14 cellular contexts compared by ENCODE assay signal in the genomic region with DNA sequence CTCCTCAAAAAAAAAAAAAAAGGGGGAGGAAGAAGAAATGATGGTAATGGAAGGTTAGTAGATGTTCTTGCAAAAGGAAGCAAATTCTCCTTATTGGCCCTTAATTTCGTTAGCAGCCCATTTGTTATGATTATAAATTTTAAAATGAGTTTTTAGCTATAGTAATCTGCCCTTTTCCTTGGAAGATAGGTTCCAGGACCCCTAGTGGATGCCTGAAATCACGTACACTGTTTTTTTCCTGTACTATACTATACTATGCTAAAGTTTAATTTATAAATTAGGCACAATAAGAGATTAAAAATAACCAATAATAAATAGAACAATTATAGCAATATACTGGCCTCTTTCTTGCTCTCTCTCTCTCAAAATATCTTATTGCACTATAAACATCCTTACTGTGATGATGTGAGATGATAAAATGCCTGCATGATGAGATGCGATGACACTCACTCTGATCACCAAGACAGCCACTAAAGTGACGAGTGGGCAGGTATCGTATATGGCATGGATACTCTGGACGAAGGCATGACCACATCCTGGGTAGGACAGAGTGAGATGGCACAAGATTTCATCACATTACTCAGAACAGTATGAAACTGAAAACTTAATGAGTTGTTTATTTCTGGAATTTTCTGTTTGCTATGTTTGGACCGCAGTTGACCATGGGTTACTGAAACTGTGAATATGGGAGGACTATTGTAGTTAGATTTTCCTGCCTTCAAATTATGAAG.
DNase-seq lines count a peak whose midpoint lies in the region; ATAC-seq and TF ChIP-seq lines count a peak whose summit lies in the region.
"Had no signal": no experiment of that assay in that cellular context is flagged by ENCODE, and none has a peak within 500 bp of the region (broad histone marks: within the 10 kb centered on the region; RNA-seq: fewer than 3 reads in every experiment).

No MANE protein-coding gene starts in this region.

- H3K27ac ChIP-seq in mammary epithelial cell (ENCODE audit: insufficient read depth, low read depth, low read length) = no peak overlapping the region
- no peak overlapping the region for H3K27ac ChIP-seq in right cardiac atrium (ENCODE audit: low read length)
- H3K27ac ChIP-seq: Peyer's patch, spleen had no signal

- H3K36me3 ChIP-seq in mammary epithelial cell (ENCODE audit: insufficient read depth, low read length) = peaks cover 27% of the 10 kb centered on the region

- no peaks in the 10 kb centered on the region for H4K20me1 ChIP-seq in mammary epithelial cell (ENCODE audit: insufficient read depth, low read length)

- H2AFZ ChIP-seq in mammary epithelial cell (ENCODE audit: low read depth, low read length) = no peak overlapping the region

- CTCF ChIA-PET in mammary epithelial cell (lab: Charles Lee; ENCODE audit: low non-redundant PET) = no interaction called here

- dilution Hi-C loops in mammary epithelial cell (cut with HindIII; ENCODE audit: low sequenced_read_pairs) = no loop called here

- H3K4me1 Mint-ChIP-seq in activated T-helper 2 cell treated with anti-CD3 and anti-CD28 coated beads, Interferon-gamma antibody, Interleukin-2, Interleukin-4, amounts not matched to agents 10 μg/mL and 5 μg/mL and 100 μg/mL, durations not matched to agents 14 hours and 24 hours and 36 hours (ENCODE audit: low read depth) = peaks cover 14% of the 10 kb centered on the region

- BruUV-seq in mammary epithelial cell (replicated peaks; lab: Mats Ljungman, UMichigan) = no TSS peak

- TF ChIP-seq CTCF in foreskin fibroblast (IDR thresholded peaks at IDR 0.05; ENCODE audit: low read depth, low read length) = peak; percentile 2
- TF ChIP-seq CTCF in mammary epithelial cell (conservative IDR thresholded peaks at IDR 0.05 in 1 of 2, IDR thresholded peaks at IDR 0.05 in 1 of 2; ENCODE audit: extremely low read depth in 1 of 2, insufficient read depth in 1 of 2, low read depth in 1 of 2, low read length in 2 of 2) = peak in 1 of 2 donors; percentile 13

- no peak overlapping the region for H3K4me3 Mint-ChIP-seq in activated T-helper 2 cell treated with anti-CD3 and anti-CD28 coated beads, Interferon-gamma antibody, Interleukin-2, Interleukin-4, amounts not matched to agents 10 μg/mL and 5 μg/mL and 100 μg/mL, durations not matched to agents 14 hours and 24 hours and 36 hours (ENCODE audit: low read depth)
- H3K4me3 Mint-ChIP-seq: activated naive CD8-positive, alpha-beta T cell treated with anti-CD3 and anti-CD28 coated beads, Interleukin-2, amount 10 ng/mL, durations not matched to agents 7 days and 5 days had no signal

- peak; percentile 65 for DNase-seq in EH (ENCODE audit: low read depth)
- DNase-seq in activated T-helper 2 cell treated with anti-CD3 and anti-CD28 coated beads, Interferon-gamma antibody, Interleukin-2, Interleukin-4, amounts not matched to agents 10 μg/mL and 5 μg/mL and 100 μg/mL, durations not matched to agents 14 hours and 24 hours and 36 hours (ENCODE audit: low spot score) = no peak
- DNase-seq in foreskin fibroblast = no peak
- DNase-seq in AG20443 (ENCODE audit: low spot score) = no peak
- no peak for DNase-seq in mammary epithelial cell
- no peak for DNase-seq in right cardiac atrium
- DNase-seq: activated CD4-positive, CD25-positive, alpha-beta regulatory T cell treated with anti-CD3 and anti-CD28 coated beads, Interleukin-2, amount 50 U/mL, for 72 hours; activated naive CD8-positive, alpha-beta T cell treated with anti-CD3 and anti-CD28 coated beads, Interleukin-2, amount 10 ng/mL, durations not matched to agents 7 days and 5 days; NCI-H2029; NCI-H524 treated with DMSO at 0.1 percent for 48 hours; Peyer's patch; spleen had no signal

- H3K4me3 ChIP-seq in foreskin fibroblast (ENCODE audit: low read depth in 1 of 2, low read length in 2 of 2) = no peak overlapping the region
- no peak overlapping the region for H3K4me3 ChIP-seq in mammary epithelial cell (replicated peaks in 1 of 3; ENCODE audit: insufficient read depth in 1 of 3, low read depth in 2 of 3, low read length in 3 of 3)
- H3K4me3 ChIP-seq in right cardiac atrium (ENCODE audit: low read length) = no peak overlapping the region
- H3K4me3 ChIP-seq: Peyer's patch, spleen had no signal

- ATAC-seq in HG03442 (IDR thresholded peaks at IDR 0.05; ENCODE audit: unreplicated experiment) = peak; percentile 44
- ATAC-seq in GM18870 (IDR thresholded peaks at IDR 0.05; ENCODE audit: unreplicated experiment) = no peak
- ATAC-seq in right cardiac atrium = no peak

- intact Hi-C loops in activated T-helper 2 cell treated with anti-CD3 and anti-CD28 coated beads, Interferon-gamma antibody, Interleukin-2, Interleukin-4, amounts not matched to agents 10 μg/mL and 5 μg/mL and 100 μg/mL, durations not matched to agents 14 hours and 24 hours and 36 hours (cut with micrococcal nuclease) = no loop called here
- intact Hi-C loops in mammary epithelial cell (cut with micrococcal nuclease) = no loop called here
- intact Hi-C loops in right cardiac atrium (cut with DNase I) = no loop called here

- WGBS in mammary epithelial cell (ENCODE audit: low coverage, missing lambda C conversion rate) = 84% methylated on average over 7 of the region's 7 CpGs
- WGBS in right cardiac atrium = 90% methylated on average over 7 of the region's 7 CpGs

- in situ Hi-C loops in mammary epithelial cell (cut with MboI; ENCODE audit: low sequenced_read_pairs in 2 of 2) = no loop called here

- H3K27me3 ChIP-seq in mammary epithelial cell (ENCODE audit: insufficient read depth, low read length) (no peaks in the 10 kb centered on the region), right cardiac atrium (ENCODE audit: control insufficient read depth, insufficient read depth) (no peaks in the 10 kb centered on the region)
- H3K27me3 ChIP-seq: Peyer's patch, spleen had no signal

- H3K27ac Mint-ChIP-seq in activated T-helper 2 cell treated with anti-CD3 and anti-CD28 coated beads, Interferon-gamma antibody, Interleukin-2, Interleukin-4, amounts not matched to agents 10 μg/mL and 5 μg/mL and 100 μg/mL, durations not matched to agents 14 hours and 24 hours and 36 hours = peak overlapping the region; percentile 15
- H3K27ac Mint-ChIP-seq: activated naive CD8-positive, alpha-beta T cell treated with anti-CD3 and anti-CD28 coated beads, Interleukin-2, amount 10 ng/mL, durations not matched to agents 7 days and 5 days had no signal

- H3K9me3 ChIP-seq in mammary epithelial cell (replicated peaks; ENCODE audit: insufficient read depth, low read length) (no peaks in the 10 kb centered on the region), right cardiac atrium (ENCODE audit: control insufficient read depth, low read length) (no peaks in the 10 kb centered on the region)
- H3K9me3 ChIP-seq: Peyer's patch, spleen had no signal

- no peaks in the 10 kb centered on the region for H3K9me3 Mint-ChIP-seq in activated T-helper 2 cell treated with anti-CD3 and anti-CD28 coated beads, Interferon-gamma antibody, Interleukin-2, Interleukin-4, amounts not matched to agents 10 μg/mL and 5 μg/mL and 100 μg/mL, durations not matched to agents 14 hours and 24 hours and 36 hours
- H3K9me3 Mint-ChIP-seq: activated naive CD8-positive, alpha-beta T cell treated with anti-CD3 and anti-CD28 coated beads, Interleukin-2, amount 10 ng/mL, durations not matched to agents 7 days and 5 days had no signal

- H3K4me1 ChIP-seq in mammary epithelial cell (ENCODE audit: insufficient read depth, low read length) (no peaks in the 10 kb centered on the region), right cardiac atrium (ENCODE audit: control insufficient read depth, insufficient read depth, low read length) (no peaks in the 10 kb centered on the region)
- H3K4me1 ChIP-seq: Peyer's patch, spleen had no signal

- peaks cover 41% of the 10 kb centered on the region for H3K36me3 Mint-ChIP-seq in activated T-helper 2 cell treated with anti-CD3 and anti-CD28 coated beads, Interferon-gamma antibody, Interleukin-2, Interleukin-4, amounts not matched to agents 10 μg/mL and 5 μg/mL and 100 μg/mL, durations not matched to agents 14 hours and 24 hours and 36 hours (ENCODE audit: low read depth)

- H3K27me3 Mint-ChIP-seq in activated T-helper 2 cell treated with anti-CD3 and anti-CD28 coated beads, Interferon-gamma antibody, Interleukin-2, Interleukin-4, amounts not matched to agents 10 μg/mL and 5 μg/mL and 100 μg/mL, durations not matched to agents 14 hours and 24 hours and 36 hours (ENCODE audit: low read depth) = no peaks in the 10 kb centered on the region
- H3K27me3 Mint-ChIP-seq: activated naive CD8-positive, alpha-beta T cell treated with anti-CD3 and anti-CD28 coated beads, Interleukin-2, amount 10 ng/mL, durations not matched to agents 7 days and 5 days had no signal

- no peak overlapping the region for H3K9ac ChIP-seq in mammary epithelial cell (ENCODE audit: insufficient read depth, low read length)

- no peak overlapping the region for H3K4me2 ChIP-seq in mammary epithelial cell (ENCODE audit: insufficient read depth, low read depth, low read length)

- no peaks in the 10 kb centered on the region for H3K79me2 ChIP-seq in mammary epithelial cell (ENCODE audit: insufficient read depth, low read length)
